9 cellular contexts compared by ENCODE assay signal in the genomic region with DNA sequence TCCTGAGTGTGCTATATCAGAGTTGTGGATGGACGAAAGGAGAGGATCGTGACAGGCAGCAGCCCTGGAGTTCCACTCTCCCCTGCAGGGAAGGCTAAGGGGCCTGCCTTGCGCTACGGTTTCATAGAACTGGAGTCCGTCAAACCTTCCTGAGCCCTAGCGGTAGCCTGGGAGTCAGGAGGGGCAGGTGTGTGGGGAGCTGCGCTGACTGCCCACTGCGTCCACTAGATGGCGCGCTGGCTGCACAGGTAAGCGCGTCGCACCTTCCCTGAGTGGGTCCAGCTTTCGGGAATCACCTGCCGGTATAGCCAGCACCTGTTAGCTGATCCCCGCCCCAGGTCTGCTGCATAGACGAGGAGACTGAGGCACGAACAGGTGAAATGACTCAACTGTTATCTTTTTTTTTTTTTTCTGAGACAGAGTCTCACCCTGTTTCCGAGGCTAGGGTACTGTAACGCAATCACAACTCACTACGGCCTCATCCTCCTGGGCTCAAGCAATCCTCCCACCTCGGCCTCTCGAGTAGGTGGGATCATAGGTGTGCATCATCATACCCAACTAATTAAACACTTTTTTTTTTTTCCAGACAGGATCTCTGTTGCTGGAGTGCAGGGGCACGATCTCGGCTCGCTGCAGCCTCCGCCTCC. TPM values are rescaled to one million over a fixed set of nuclear protein-coding genes. Genes with fewer than 3 reads are reported as not detected.
DNase-seq lines count a peak whose midpoint lies in the region; ATAC-seq, FAIRE-seq and TF ChIP-seq lines count a peak whose summit lies in the region.
"Had no signal": no experiment of that assay in that cellular context is flagged by ENCODE, and none has a peak within 500 bp of the region (broad histone marks: within the 10 kb centered on the region; RNA-seq: fewer than 3 reads in every experiment).

No MANE protein-coding gene starts in this region.

- no peak for FAIRE-seq in HTR-8/SVneo (lab: Jason Lieb, UNC)
- FAIRE-seq: TTC549 had no signal

- ATAC-seq in PC-3 = peak; percentile 53
- ATAC-seq in activated T-helper 17 cell treated with anti-CD3 and anti-CD28 coated beads, Interleukin-2, amount 50 U/mL, for 72 hours (replicated peaks) = peak; percentile 67
- ATAC-seq in sciatic nerve = no peak
- ATAC-seq in GM21526 (IDR thresholded peaks at IDR 0.05; ENCODE audit: low FRiP score, unreplicated experiment) = no peak

- CTCF ChIA-PET in PC-3 (lab: Charles Lee) = interaction anchor here (0.6 to 1.6 kb wide), 4 partner anchors 11 to 325 kb away, joined by 3 to 11 read pairs (median 7); a partner anchor contains a TSS

- H3K79me2 ChIP-seq in PC-3 (ENCODE audit: low read length) = no peaks in the 10 kb centered on the region

- no peaks in the 10 kb centered on the region for H3K36me3 Mint-ChIP-seq in activated T-helper 17 cell treated with anti-CD3 and anti-CD28 coated beads, Interleukin-2, amount 50 U/mL, for 72 hours (ENCODE audit: low read depth)

- no peak overlapping the region for H3K27ac Mint-ChIP-seq in activated T-helper 17 cell treated with anti-CD3 and anti-CD28 coated beads, Interleukin-2, amount 50 U/mL, for 72 hours

- DNase-seq in Daoy (ENCODE audit: low read depth) (peak; percentile 77), HTR-8/SVneo (ENCODE audit: insufficient read length, low spot score) (peak; percentile 54), PC-3 (peak; percentile 90), head of caudate nucleus (peak; percentile 26 to 81 (median 59)), sciatic nerve (ENCODE audit: low spot score) (peak; percentile 59), GF-D8 (lab: John Stamatoyannopoulos, UW) (no peak)

- no peak overlapping the region for H3K9ac ChIP-seq in PC-3 (ENCODE audit: low read length)

- H4K20me1 ChIP-seq in PC-3 (ENCODE audit: low read length) = no peaks in the 10 kb centered on the region

- H3K27me3 Mint-ChIP-seq in activated T-helper 17 cell treated with anti-CD3 and anti-CD28 coated beads, Interleukin-2, amount 50 U/mL, for 72 hours = peaks cover 12% of the 10 kb centered on the region

- peaks cover 8% of the 10 kb centered on the region for H3K4me1 Mint-ChIP-seq in activated T-helper 17 cell treated with anti-CD3 and anti-CD28 coated beads, Interleukin-2, amount 50 U/mL, for 72 hours

- no TSS peak for BruUV-seq in PC-3 (replicated peaks; lab: Mats Ljungman, UMichigan)

- H3K27ac ChIP-seq in PC-3 (ENCODE audit: low read length) = no peak overlapping the region

- no peak overlapping the region for H3K4me3 ChIP-seq in PC-3 (ENCODE audit: low read length)

- H3K9me2 ChIP-seq in PC-3 (replicated peaks; ENCODE audit: low read length) = no peaks in the 10 kb centered on the region

- H3K9me3 ChIP-seq in PC-3 (ENCODE audit: low read length) = no peaks in the 10 kb centered on the region

- H3F3A ChIP-seq in PC-3 (ENCODE audit: low read length, unreplicated experiment) = no peaks in the 10 kb centered on the region

- peak; percentile 96 for TF ChIP-seq CTCF in PC-3 (conservative IDR thresholded peaks at IDR 0.05; ENCODE audit: low read depth, low read length)

- peak overlapping the region; percentile 65; the same call in 1 of the 2 replicates for H3K4me2 ChIP-seq in PC-3 (ENCODE audit: low read length)

- POLR2A ChIA-PET in PC-3 (lab: Charles Lee; ENCODE audit: unreplicated experiment) = no interaction called here

- no peaks in the 10 kb centered on the region for H3K9me3 Mint-ChIP-seq in activated T-helper 17 cell treated with anti-CD3 and anti-CD28 coated beads, Interleukin-2, amount 50 U/mL, for 72 hours

- no peak overlapping the region for H3K4me3 Mint-ChIP-seq in activated T-helper 17 cell treated with anti-CD3 and anti-CD28 coated beads, Interleukin-2, amount 50 U/mL, for 72 hours

- no peaks in the 10 kb centered on the region for H3K27me3 ChIP-seq in PC-3 (ENCODE audit: low read length)

- H3K36me3 ChIP-seq in PC-3 (ENCODE audit: low read depth, low read length) = no peaks in the 10 kb centered on the region

- intact Hi-C loops in PC-3 (cut with micrococcal nuclease) = loop anchor here (2.0 kb wide), 1 partner anchor 420 kb away; no protein-coding TSS in a partner anchor
- intact Hi-C loops in head of caudate nucleus (cut with DNase I) = no loop called here
- intact Hi-C loops in sciatic nerve (cut with DNase I) = no loop called here

- H3K4me1 ChIP-seq in PC-3 (ENCODE audit: insufficient read depth, low read length) = peaks cover 33% of the 10 kb centered on the region

- H2AFZ ChIP-seq in PC-3 (ENCODE audit: low read length) = peak overlapping the region; percentile 56; the same call in 1 of the 2 replicates

RNA-seq across cellular contexts. Expression of a gene that starts 20.2 kb away (rescaled TPM):
- 11.1 and 14.3 TPM in 2 replicates for total RNA-seq in Daoy (2014; rRNA removed; shearing (Covaris generic))
- total RNA-seq in PC-3 (2014; rRNA removed) (18.9 and 30.5 TPM in 2 replicates), sciatic nerve (5.1 TPM)
- 1 to 10 TPM; 1.2 to 6.0 TPM for total RNA-seq in activated T-helper 17 cell treated with anti-CD3 and anti-CD28 coated beads, Interleukin-2, amount 50 U/mL, for 72 hours

Comparison
In these comparisons a context has a peak if more than half of its experiments do, and no peak if none do; other contexts are left out.
1. ATAC-seq: peak in PC-3 (single experiment) and activated T-helper 17 cell treated with anti-CD3 and anti-CD28 coated beads, Interleukin-2, amount 50 U/mL, for 72 hours (single experiment); none in sciatic nerve (single experiment) and GM21526 (single experiment).